9 cellular contexts compared by ENCODE assay signal in genomic region chr18:77114070-77114563, GRCh38. TPM values are rescaled to one million over a fixed set of nuclear protein-coding genes. Genes with fewer than 3 reads are reported as not detected.
DNase-seq lines count a peak whose midpoint lies in the region; ATAC-seq, FAIRE-seq and TF ChIP-seq lines count a peak whose summit lies in the region.
"Had no signal": no experiment of that assay in that cellular context is flagged by ENCODE, and none has a peak within 500 bp of the region (broad histone marks: within the 10 kb centered on the region; RNA-seq: fewer than 3 reads in every experiment).

No MANE protein-coding gene starts in this region.

- H3F3A ChIP-seq in OCI-LY1 (ENCODE audit: insufficient read depth, low read length) (no peaks in the 10 kb centered on the region; the same call in 1 of the 2 replicates), neural cell (ENCODE audit: insufficient read depth, low read length, poor library complexity, severe bottlenecking) (no peaks in the 10 kb centered on the region)

- H3K79me2 ChIP-seq in OCI-LY1 (ENCODE audit: insufficient read depth, low read length) (peaks cover 16% of the 10 kb centered on the region), neural cell (replicated peaks; ENCODE audit: insufficient read depth, low read length) (no peaks in the 10 kb centered on the region)

- no peaks in the 10 kb centered on the region for H3K27me3 ChIP-seq in OCI-LY1 (ENCODE audit: insufficient read depth, low read length)
- H3K27me3 ChIP-seq in neural cell (ENCODE audit: insufficient read depth, low read depth, low read length) = no peaks in the 10 kb centered on the region

- H3K9me3 ChIP-seq in A549 (no peaks in the 10 kb centered on the region), OCI-LY1 (ENCODE audit: low read length) (no peaks in the 10 kb centered on the region), neural cell (ENCODE audit: low read length) (no peaks in the 10 kb centered on the region)

- POLR2A ChIA-PET in A549 (lab: Yijun Ruan, JAX) = interaction anchor here (0.6 to 2.3 kb wide), 6 partner anchors 9 to 294 kb away, joined by 3 to 13 read pairs (median 8); no protein-coding TSS in a partner anchor

- H3K9ac ChIP-seq in OCI-LY1 (ENCODE audit: low read length) (no peak overlapping the region), neural cell (ENCODE audit: low read length) (no peak overlapping the region)

- no peak for TF ChIP-seq EP300 in A549 (IDR thresholded peaks at IDR 0.05)
- TF ChIP-seq EP300 in neural cell (conservative IDR thresholded peaks at IDR 0.05; ENCODE audit: poor library complexity, severe bottlenecking) = peak; percentile 50

- H2AFZ ChIP-seq in OCI-LY1 (ENCODE audit: low read length) (no peak overlapping the region), neural cell (ENCODE audit: low read depth, low read length) (no peak overlapping the region)

- WGBS in A549 (ENCODE audit: missing lambda C conversion rate) = 34% methylated on average over 5 of the region's 5 CpGs

- H3K4me1 ChIP-seq in A549 (peaks cover 61% of the 10 kb centered on the region), OCI-LY1 (ENCODE audit: insufficient read depth, low read length, severe bottlenecking) (peaks cover 24% of the 10 kb centered on the region)

- TF ChIP-seq RAD21 in A549 (conservative IDR thresholded peaks at IDR 0.05 in 1 of 2, IDR thresholded peaks at IDR 0.05 in 1 of 2) (no peak), neural cell (conservative IDR thresholded peaks at IDR 0.05) (no peak)

- no peaks in the 10 kb centered on the region for H4K20me1 ChIP-seq in OCI-LY1 (ENCODE audit: insufficient read depth, low read length)
- H4K20me1 ChIP-seq in neural cell (ENCODE audit: insufficient read depth) = no peaks in the 10 kb centered on the region

- H3K4me3 ChIP-seq in A549 (no peak overlapping the region), OCI-LY1 (ENCODE audit: low read depth, low read length, poor library complexity, severe bottlenecking) (no peak overlapping the region), neural cell (ENCODE audit: low read length) (peak overlapping the region; percentile 8)

- no peak for TF ChIP-seq POLR2A in A549 (IDR thresholded peaks at IDR 0.05; ENCODE audit: low read length)

- peaks cover 64% of the 10 kb centered on the region; the same call in 1 of the 2 replicates for H3K36me3 ChIP-seq in OCI-LY1 (ENCODE audit: insufficient read depth, low read length)
- H3K36me3 ChIP-seq in neural cell (ENCODE audit: insufficient read depth, low read length) = no peaks in the 10 kb centered on the region

- H3K4me2 ChIP-seq in A549 (peak overlapping the region; percentile 80), OCI-LY1 (ENCODE audit: low read length) (no peak overlapping the region), neural cell (ENCODE audit: low read length) (no peak overlapping the region)

- DNase-seq in A549 (ENCODE audit: low read depth in 1 of 2, low spot score in 1 of 2) (no peak), epithelial cell of prostate (ENCODE audit: low read depth, low spot score) (no peak), DMS79 treated with DMSO at 0.1 percent for 48 hours (lab: John Stamatoyannopoulos, UW) (no peak), DMS53 (lab: John Stamatoyannopoulos, UW) (no peak)
- DNase-seq: NCI-H82 had no signal

- FAIRE-seq in A549 (lab: Jason Lieb, UNC) = no peak

- no peaks in the 10 kb centered on the region for H3K9me2 ChIP-seq in OCI-LY1 (ENCODE audit: low read depth, low read length)
- H3K9me2 ChIP-seq in neural cell (ENCODE audit: insufficient read depth, low read length) = no peaks in the 10 kb centered on the region

- no peak for TF ChIP-seq CTCF in A549 (IDR thresholded peaks at IDR 0.05)
- no peak for TF ChIP-seq CTCF in OCI-LY1 (IDR thresholded peaks at IDR 0.05; ENCODE audit: low read length)
- TF ChIP-seq CTCF in neural cell (IDR thresholded peaks at IDR 0.05; ENCODE audit: poor library complexity, severe bottlenecking) = no peak

- ATAC-seq in A549 (no peak), GM21367 (IDR thresholded peaks at IDR 0.05; ENCODE audit: unreplicated experiment) (no peak), GM19397 (IDR thresholded peaks at IDR 0.05; ENCODE audit: unreplicated experiment) (no peak)

- CTCF ChIA-PET in A549 (lab: Yijun Ruan, JAX) = interaction anchor here (1.2 to 2.2 kb wide), 4 partner anchors 10 to 47 kb away, joined by 3 to 11 read pairs (median 6); no protein-coding TSS in a partner anchor

- peak overlapping the region; percentile 92 to 93 for H3K27ac ChIP-seq in A549
- peak overlapping the region; percentile 26 for H3K27ac ChIP-seq in OCI-LY1 (ENCODE audit: low read depth, low read length, poor library complexity, severe bottlenecking)
- H3K27ac ChIP-seq in epithelial cell of prostate = peak overlapping the region; percentile 83
- no peak overlapping the region for H3K27ac ChIP-seq in neural cell (ENCODE audit: low read length)

TF ChIP-seq in A549, 52 proteins besides CTCF, POLR2A, EP300 and RAD21:
- TF ChIP-seq MAFK (IDR thresholded peaks at IDR 0.05; ENCODE audit: partially characterized antibody) (peak; percentile 52), FOSB (CRISPR knock-in tag; IDR thresholded peaks at IDR 0.05) (no peak)
- TF ChIP-seq, protein P1, sequence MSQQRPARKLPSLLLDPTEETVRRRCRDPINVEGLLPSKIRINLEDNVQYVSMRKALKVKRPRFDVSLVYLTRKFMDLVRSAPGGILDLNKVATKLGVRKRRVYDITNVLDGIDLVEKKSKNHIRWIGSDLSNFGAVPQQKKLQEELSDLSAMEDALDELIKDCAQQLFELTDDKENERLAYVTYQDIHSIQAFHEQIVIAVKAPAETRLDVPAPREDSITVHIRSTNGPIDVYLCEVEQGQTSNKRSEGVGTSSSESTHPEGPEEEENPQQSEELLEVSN (IDR thresholded peaks at IDR 0.05; ENCODE audit: borderline replicate concordance, low read depth) = peak; percentile 39; the same call in 1 of the 2 replicates
TF ChIP-seq in A549: peak in this region for 2.

TF ChIP-seq in neural cell, 6 proteins besides CTCF, POLR2A, EP300 and RAD21:
- TF ChIP-seq MXI1 (conservative IDR thresholded peaks at IDR 0.05; ENCODE audit: poor library complexity, severe bottlenecking) (peak; percentile 84), POLR2AphosphoS5 (IDR thresholded peaks at IDR 0.05) (no peak)

RNA-seq across cellular contexts. Expression of gene MBP, which starts 18.5 kb away (rescaled TPM):
- polyA plus RNA-seq in A549 (2011; rRNA removed) = 28.6 and 33.1 TPM in 2 replicates
- 7.0 and 7.3 TPM in 2 replicates for polyA plus RNA-seq in A549 (2012; cell fraction: cytosol; rRNA removed)
- 8.4 and 9.6 TPM in 2 replicates for polyA plus RNA-seq in A549 (2012; cell fraction: nucleus; rRNA removed)
- polyA plus RNA-seq in A549 (2017; fragmentation: RNase III; extraction: RNeasy Plus Mini Kit Qiagen cat#74134 plus additional on column Dnase treatment) = 8.5 to 9.0 TPM (median 8.6 TPM) in 3 replicates
- polyA minus RNA-seq in A549 (2011; rRNA and poly(A)+ RNA removed) = 31.0 and 39.2 TPM in 2 replicates
- 1.6 and 3.3 TPM in 2 replicates for polyA plus RNA-seq in neural cell
- polyA minus RNA-seq in neural cell = 4.6 and 6.8 TPM in 2 replicates
